In genomic region chr20:5786930-5787826, GRCh38 we compare ENCODE assay signal across 10 cellular contexts. TPM values are rescaled to one million over a fixed set of nuclear protein-coding genes. Genes with fewer than 3 reads are reported as not detected.
DNase-seq lines count a peak whose midpoint lies in the region; ATAC-seq and TF ChIP-seq lines count a peak whose summit lies in the region.
"Had no signal": no experiment of that assay in that cellular context is flagged by ENCODE, and none has a peak within 500 bp of the region (broad histone marks: within the 10 kb centered on the region; RNA-seq: fewer than 3 reads in every experiment).

No MANE protein-coding gene starts in this region.

- no peaks in the 10 kb centered on the region for H3K27me3 ChIP-seq in ascending aorta

- no peaks in the 10 kb centered on the region for H3K27me3 Mint-ChIP-seq in effector memory CD8-positive, alpha-beta T cell
- no peaks in the 10 kb centered on the region for H3K27me3 Mint-ChIP-seq in nephron (ENCODE audit: low read depth)

- H3K9me3 Mint-ChIP-seq in effector memory CD8-positive, alpha-beta T cell, result no peaks in the 10 kb centered on the region
- H3K9me3 Mint-ChIP-seq in nephron, result no peaks in the 10 kb centered on the region

- H3K36me3 Mint-ChIP-seq in effector memory CD8-positive, alpha-beta T cell (ENCODE audit: insufficient read depth), result peaks cover 13% of the 10 kb centered on the region
- peaks cover 6% of the 10 kb centered on the region for H3K36me3 Mint-ChIP-seq in nephron (ENCODE audit: low read depth)

- H3K4me1 ChIP-seq in ascending aorta, result peaks cover 5 to 9% of the 10 kb centered on the region in 2 donors

- no peak for TF ChIP-seq CTCF in nephron (IDR thresholded peaks at IDR 0.05; ENCODE audit: unreplicated experiment in 3 of 3)
- TF ChIP-seq CTCF in ascending aorta (IDR thresholded peaks at IDR 0.05), result no peak

- H3K36me3 ChIP-seq in ascending aorta, result peaks cover 0 to 8% of the 10 kb centered on the region in 2 donors

- H3K4me1 Mint-ChIP-seq in effector memory CD8-positive, alpha-beta T cell (ENCODE audit: low read depth in 2 of 2), result peaks cover 0 to 5% of the 10 kb centered on the region in 2 donors
- H3K4me1 Mint-ChIP-seq in nephron, result peaks cover 40% of the 10 kb centered on the region

- H3K27ac ChIP-seq in ascending aorta, result no peak overlapping the region

- peak overlapping the region; percentile 2 to 79 for H3K27ac Mint-ChIP-seq in effector memory CD8-positive, alpha-beta T cell
- H3K27ac Mint-ChIP-seq in nephron, result peak overlapping the region; percentile 81 to 96 (median 94)

- H3K4me3 ChIP-seq in ascending aorta, result no peak overlapping the region

- no peak overlapping the region for H3K4me3 Mint-ChIP-seq in effector memory CD8-positive, alpha-beta T cell
- H3K4me3 Mint-ChIP-seq in nephron, result peak overlapping the region in 1 of 3 experiments; percentile 13

- intact Hi-C loops in ascending aorta (cut with DNase I), result no loop called here

- no peaks in the 10 kb centered on the region for H3K9me3 ChIP-seq in ascending aorta

- ATAC-seq in effector memory CD8-positive, alpha-beta T cell (replicated peaks), result no peak
- ATAC-seq in GM21576 (IDR thresholded peaks at IDR 0.05; ENCODE audit: unreplicated experiment), result no peak
- ATAC-seq in GM18861 (IDR thresholded peaks at IDR 0.05; ENCODE audit: unreplicated experiment), result no peak

- DNase-seq in COLO829 (ENCODE audit: low spot score) (peak; percentile 96), NCI-H446 (lab: John Stamatoyannopoulos, UW) (peak; percentile 46 to 70), ascending aorta (ENCODE audit: low spot score in 2 of 2) (no peak), C1 segment of cervical spinal cord (lab: John Stamatoyannopoulos, UW) (no peak)
- DNase-seq in effector memory CD8-positive, alpha-beta T cell, result no peak
- DNase-seq: glutamatergic neuron, NCI-H524 treated with DMSO at 0.1 percent for 48 hours had no signal

RNA-seq across cellular contexts. Expression of gene SHLD1, which starts 37.0 kb away (rescaled TPM):
- not detected for total RNA-seq in ascending aorta

Comparison
In these comparisons a context has a peak if more than half of its experiments do, and no peak if none do; other contexts are left out.
1. DNase-seq: peak in COLO829 (single experiment) and NCI-H446 (2 of 2); none in effector memory CD8-positive, alpha-beta T cell (0 of 3), ascending aorta (0 of 2) and C1 segment of cervical spinal cord (0 of 14).